Comparison of ENCODE assay signal across 21 cellular contexts in the genomic region with DNA sequence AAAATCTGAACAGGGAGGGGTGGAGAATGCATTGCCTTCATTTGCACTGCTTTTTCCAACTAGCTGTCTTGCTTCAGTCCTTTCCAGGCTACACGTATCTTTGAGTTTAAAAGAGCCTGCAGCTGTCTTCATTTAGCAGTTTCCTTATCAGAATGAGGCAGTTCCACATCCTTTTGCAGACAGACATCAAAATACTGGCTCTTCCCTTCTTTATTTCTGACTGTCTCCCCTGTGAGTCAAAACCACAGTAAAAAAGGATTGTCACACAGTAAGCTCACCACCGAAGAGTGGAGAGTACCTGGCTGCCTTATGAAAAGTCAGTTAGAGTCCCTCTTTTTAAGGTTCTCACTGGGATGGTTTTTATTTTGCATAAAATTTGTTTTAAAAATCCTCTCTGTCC.
DNase-seq lines count a peak whose midpoint lies in the region; ATAC-seq, FAIRE-seq and TF ChIP-seq lines count a peak whose summit lies in the region.
"Had no signal": no experiment of that assay in that cellular context is flagged by ENCODE, and none has a peak within 500 bp of the region (broad histone marks: within the 10 kb centered on the region; RNA-seq: fewer than 3 reads in every experiment).

No MANE protein-coding gene starts in this region.

- H3K27ac ChIP-seq in BLaER1 (peak overlapping the region; percentile 56; the same call in 1 of the 2 replicates), GM23338 (ENCODE audit: low read depth) (no peak overlapping the region), PC-3 (ENCODE audit: low read length) (no peak overlapping the region), pancreas (no peak overlapping the region)
- H3K27ac ChIP-seq: colonic mucosa, KMS-11, upper lobe of right lung had no signal

- ATAC-seq in GM23338 (no peak), PC-3 (no peak), HG03571 (IDR thresholded peaks at IDR 0.05; ENCODE audit: unreplicated experiment) (no peak), pancreas (no peak)
- ATAC-seq: sciatic nerve, upper lobe of right lung, WTC11 had no signal

- H3K79me2 ChIP-seq in GM23338 (replicated peaks; ENCODE audit: insufficient read depth) (no peaks in the 10 kb centered on the region), PC-3 (ENCODE audit: low read length) (no peaks in the 10 kb centered on the region)

- intact Hi-C loops in PC-3 (cut with micrococcal nuclease) (loop anchor here (5.0 to 10.0 kb wide), 3 partner anchors 124 to 1604 kb away; no protein-coding TSS in a partner anchor), pancreas (cut with DNase I) (no loop called here)

- WGBS in pancreas, 2 donors: 52 to 76% methylated on average over 2 of the region's 2 CpGs

- no peak for FAIRE-seq in pancreas (lab: Jason Lieb, UNC)

- H3K4me3 Mint-ChIP-seq in GM23338: no peak overlapping the region
- H3K4me3 Mint-ChIP-seq in progenitor cell of endocrine pancreas (ENCODE audit: low read depth): no peak overlapping the region
- H3K4me3 Mint-ChIP-seq: B cell, memory B cell, WTC11 had no signal

- no peaks in the 10 kb centered on the region for H3K9me2 ChIP-seq in GM23338 (ENCODE audit: insufficient read depth)
- no peaks in the 10 kb centered on the region for H3K9me2 ChIP-seq in PC-3 (replicated peaks; ENCODE audit: low read length)

- no peak for DNase-seq in GM23338 (ENCODE audit: low spot score)
- peak; percentile 22 for DNase-seq in PC-3
- DNase-seq in fibroblast of pulmonary artery (ENCODE audit: low read depth): peak; percentile 14
- DNase-seq in progenitor cell of endocrine pancreas (ENCODE audit: low spot score, unreplicated experiment): no peak
- no peak for DNase-seq in EL
- no peak for DNase-seq in pancreas
- DNase-seq: amniotic stem cell; colonic mucosa; DMS153; glutamatergic neuron; HCEC 1CT; NCI-H146; stimulated activated CD4-positive, alpha-beta T cell treated with anti-CD3 and anti-CD28 coated beads, Interleukin-4, amount 100 ng/mL, for 4 hours; upper lobe of right lung had no signal

- H3K27ac Mint-ChIP-seq in GM23338 (no peak overlapping the region), progenitor cell of endocrine pancreas (no peak overlapping the region)
- H3K27ac Mint-ChIP-seq: B cell, memory B cell, WTC11 had no signal

- H2AFZ ChIP-seq in GM23338: peak overlapping the region; percentile 30; the same call in 1 of the 2 replicates
- H2AFZ ChIP-seq in PC-3 (ENCODE audit: low read length): peak overlapping the region; percentile 2; the same call in 1 of the 2 replicates

- POLR2A ChIA-PET in PC-3 (lab: Charles Lee; ENCODE audit: unreplicated experiment): no interaction called here

- H3K4me1 ChIP-seq in BLaER1 (peaks cover 53% of the 10 kb centered on the region), GM23338 (ENCODE audit: insufficient read depth) (peaks cover 17% of the 10 kb centered on the region), PC-3 (ENCODE audit: insufficient read depth, low read length) (peaks cover 19% of the 10 kb centered on the region), pancreas (no peaks in the 10 kb centered on the region)
- H3K4me1 ChIP-seq: colonic mucosa, upper lobe of right lung had no signal

- H3K9ac ChIP-seq in BLaER1 (peak overlapping the region; percentile 21; the same call in 1 of the 2 replicates), PC-3 (ENCODE audit: low read length) (no peak overlapping the region)
- H3K9ac ChIP-seq: KMS-11 had no signal

- H3F3A ChIP-seq in GM23338 (replicated peaks; ENCODE audit: low read depth) (no peaks in the 10 kb centered on the region), PC-3 (ENCODE audit: low read length, unreplicated experiment) (no peaks in the 10 kb centered on the region)

- CTCF ChIA-PET in PC-3 (lab: Charles Lee): no interaction called here

- H3K27me3 Mint-ChIP-seq in GM23338 (ENCODE audit: insufficient read depth, low read depth, poor library complexity) (no peaks in the 10 kb centered on the region), progenitor cell of endocrine pancreas (no peaks in the 10 kb centered on the region)

- no peak overlapping the region for H3K4me3 ChIP-seq in BLaER1
- no peak overlapping the region for H3K4me3 ChIP-seq in GM23338
- H3K4me3 ChIP-seq in PC-3 (ENCODE audit: low read length): no peak overlapping the region
- H3K4me3 ChIP-seq in fibroblast of pulmonary artery (replicated peaks; ENCODE audit: low read depth, low read length): no peak overlapping the region
- no peak overlapping the region for H3K4me3 ChIP-seq in pancreas
- H3K4me3 ChIP-seq: colonic mucosa, upper lobe of right lung had no signal

- H3K9me3 Mint-ChIP-seq in GM23338 (peaks cover 16% of the 10 kb centered on the region), progenitor cell of endocrine pancreas (ENCODE audit: low read depth) (peaks cover 5% of the 10 kb centered on the region)

- H4K20me1 ChIP-seq in BLaER1: no peaks in the 10 kb centered on the region
- no peaks in the 10 kb centered on the region for H4K20me1 ChIP-seq in GM23338 (replicated peaks; ENCODE audit: insufficient read depth)
- H4K20me1 ChIP-seq in PC-3 (ENCODE audit: low read length): no peaks in the 10 kb centered on the region

- peaks cover 20% of the 10 kb centered on the region for H3K4me1 Mint-ChIP-seq in GM23338
- H3K4me1 Mint-ChIP-seq in progenitor cell of endocrine pancreas (ENCODE audit: low read depth): peaks cover 2% of the 10 kb centered on the region
- H3K4me1 Mint-ChIP-seq: B cell had no signal

- no peaks in the 10 kb centered on the region for H3K36me3 ChIP-seq in BLaER1
- H3K36me3 ChIP-seq in GM23338 (ENCODE audit: insufficient read depth): no peaks in the 10 kb centered on the region
- H3K36me3 ChIP-seq in PC-3 (ENCODE audit: low read depth, low read length): no peaks in the 10 kb centered on the region
- no peaks in the 10 kb centered on the region for H3K36me3 ChIP-seq in pancreas
- H3K36me3 ChIP-seq: colonic mucosa, upper lobe of right lung had no signal

- H3K4me2 ChIP-seq in BLaER1 (peak overlapping the region; percentile 55), GM23338 (no peak overlapping the region), PC-3 (ENCODE audit: low read length) (no peak overlapping the region)
- H3K4me2 ChIP-seq: KMS-11 had no signal

- H3K36me3 Mint-ChIP-seq in GM23338 (ENCODE audit: low read depth) (peaks cover 8% of the 10 kb centered on the region), progenitor cell of endocrine pancreas (ENCODE audit: insufficient read depth) (no peaks in the 10 kb centered on the region)
- H3K36me3 Mint-ChIP-seq: memory B cell had no signal

- TF ChIP-seq CTCF in GM23338 (conservative IDR thresholded peaks at IDR 0.05; ENCODE audit: low read depth in 2 of 2): no peak
- no peak for TF ChIP-seq CTCF in PC-3 (conservative IDR thresholded peaks at IDR 0.05; ENCODE audit: low read depth, low read length)
- no peak for TF ChIP-seq CTCF in fibroblast of pulmonary artery (IDR thresholded peaks at IDR 0.05; ENCODE audit: low read length, missing control alignments)
- TF ChIP-seq CTCF in progenitor cell of endocrine pancreas (IDR thresholded peaks at IDR 0.05; ENCODE audit: unreplicated experiment): no peak
- no peak for TF ChIP-seq CTCF in pancreas (IDR thresholded peaks at IDR 0.05)

- no peaks in the 10 kb centered on the region for H3K27me3 ChIP-seq in BLaER1
- H3K27me3 ChIP-seq in GM23338 (ENCODE audit: insufficient read depth): no peaks in the 10 kb centered on the region
- no peaks in the 10 kb centered on the region for H3K27me3 ChIP-seq in PC-3 (ENCODE audit: low read length)
- H3K27me3 ChIP-seq in pancreas: peaks cover 0 to 3% (median 0%) of the 10 kb centered on the region in 4 donors
- H3K27me3 ChIP-seq: colonic mucosa, upper lobe of right lung had no signal

- BruUV-seq in PC-3 (replicated peaks; lab: Mats Ljungman, UMichigan): no TSS peak

- H3K9me3 ChIP-seq in BLaER1 (peaks cover 25% of the 10 kb centered on the region), PC-3 (ENCODE audit: low read length) (no peaks in the 10 kb centered on the region), pancreas (no peaks in the 10 kb centered on the region)
- H3K9me3 ChIP-seq: colonic mucosa, upper lobe of right lung had no signal

TF ChIP-seq in GM23338, 12 proteins besides CTCF, POLR2A, EP300 and RAD21 (continues in another document):
- TF ChIP-seq POLR2AphosphoS5 (IDR thresholded peaks at IDR 0.05; ENCODE audit: low read depth): no peak
- TF ChIP-seq, protein P1, sequence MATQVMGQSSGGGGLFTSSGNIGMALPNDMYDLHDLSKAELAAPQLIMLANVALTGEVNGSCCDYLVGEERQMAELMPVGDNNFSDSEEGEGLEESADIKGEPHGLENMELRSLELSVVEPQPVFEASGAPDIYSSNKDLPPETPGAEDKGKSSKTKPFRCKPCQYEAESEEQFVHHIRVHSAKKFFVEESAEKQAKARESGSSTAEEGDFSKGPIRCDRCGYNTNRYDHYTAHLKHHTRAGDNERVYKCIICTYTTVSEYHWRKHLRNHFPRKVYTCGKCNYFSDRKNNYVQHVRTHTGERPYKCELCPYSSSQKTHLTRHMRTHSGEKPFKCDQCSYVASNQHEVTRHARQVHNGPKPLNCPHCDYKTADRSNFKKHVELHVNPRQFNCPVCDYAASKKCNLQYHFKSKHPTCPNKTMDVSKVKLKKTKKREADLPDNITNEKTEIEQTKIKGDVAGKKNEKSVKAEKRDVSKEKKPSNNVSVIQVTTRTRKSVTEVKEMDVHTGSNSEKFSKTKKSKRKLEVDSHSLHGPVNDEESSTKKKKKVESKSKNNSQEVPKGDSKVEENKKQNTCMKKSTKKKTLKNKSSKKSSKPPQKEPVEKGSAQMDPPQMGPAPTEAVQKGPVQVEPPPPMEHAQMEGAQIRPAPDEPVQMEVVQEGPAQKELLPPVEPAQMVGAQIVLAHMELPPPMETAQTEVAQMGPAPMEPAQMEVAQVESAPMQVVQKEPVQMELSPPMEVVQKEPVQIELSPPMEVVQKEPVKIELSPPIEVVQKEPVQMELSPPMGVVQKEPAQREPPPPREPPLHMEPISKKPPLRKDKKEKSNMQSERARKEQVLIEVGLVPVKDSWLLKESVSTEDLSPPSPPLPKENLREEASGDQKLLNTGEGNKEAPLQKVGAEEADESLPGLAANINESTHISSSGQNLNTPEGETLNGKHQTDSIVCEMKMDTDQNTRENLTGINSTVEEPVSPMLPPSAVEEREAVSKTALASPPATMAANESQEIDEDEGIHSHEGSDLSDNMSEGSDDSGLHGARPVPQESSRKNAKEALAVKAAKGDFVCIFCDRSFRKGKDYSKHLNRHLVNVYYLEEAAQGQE (IDR thresholded peaks at IDR 0.05; ENCODE audit: unreplicated experiment): no peak
- no peak for TF ChIP-seq NANOG (IDR thresholded peaks at IDR 0.05; ENCODE audit: borderline replicate concordance)
- TF ChIP-seq JUNB (IDR thresholded peaks at IDR 0.05; ENCODE audit: unreplicated experiment): no peak
- TF ChIP-seq ZNF331 (CRISPR knock-in tag; IDR thresholded peaks at IDR 0.05; ENCODE audit: low read depth): no peak
- no peak for TF ChIP-seq EZH2 (IDR thresholded peaks at IDR 0.05; ENCODE audit: low read depth, unreplicated experiment)
- TF ChIP-seq STAT1 (IDR thresholded peaks at IDR 0.05; ENCODE audit: unreplicated experiment): no peak

Comparison
In these comparisons a context has a peak if more than half of its experiments do, and no peak if none do; other contexts are left out.
1. DNase-seq: peak in PC-3 (single experiment) and fibroblast of pulmonary artery (single experiment); none in GM23338 (single experiment), progenitor cell of endocrine pancreas (single experiment), EL (single experiment) and pancreas (0 of 6).